9 cellular contexts compared by ENCODE assay signal in genomic region chr15:41559239-41559488, GRCh38. TPM values are rescaled to one million over a fixed set of nuclear protein-coding genes. Genes with fewer than 3 reads are reported as not detected.
DNase-seq lines count a peak whose midpoint lies in the region; ATAC-seq and TF ChIP-seq lines count a peak whose summit lies in the region.
"Had no signal": no experiment of that assay in that cellular context is flagged by ENCODE, and none has a peak within 500 bp of the region (broad histone marks: within the 10 kb centered on the region; RNA-seq: fewer than 3 reads in every experiment).

No MANE protein-coding gene starts in this region.

- CTCF ChIA-PET in SK-N-SH (lab: Yijun Ruan, JAX) = interaction anchor here (1.0 kb wide), 1 partner anchor 45 kb away, joined by 3 read pairs; no protein-coding TSS in a partner anchor

- DNase-seq in SK-N-SH (no peak), memory B cell (ENCODE audit: low spot score in 2 of 2) (no peak), tibial nerve (ENCODE audit: low spot score in 2 of 2) (no peak), DMS153 (lab: John Stamatoyannopoulos, UW) (no peak)
- DNase-seq in central memory CD8-positive, alpha-beta T cell (ENCODE audit: low spot score in 2 of 2) = no peak

- no peaks in the 10 kb centered on the region for H3K27me3 ChIP-seq in SK-N-SH (ENCODE audit: insufficient read depth)
- H3K27me3 ChIP-seq in tibial nerve = no peaks in the 10 kb centered on the region

- H3F3A ChIP-seq in SK-N-SH (replicated peaks; ENCODE audit: insufficient read depth) = peaks cover 23% of the 10 kb centered on the region

- H3K27me3 Mint-ChIP-seq in central memory CD8-positive, alpha-beta T cell = peaks cover 29% of the 10 kb centered on the region
- H3K27me3 Mint-ChIP-seq in memory B cell = peaks cover 21% of the 10 kb centered on the region

- H3K4me2 ChIP-seq in SK-N-SH = peak overlapping the region; percentile 97

- no peak for TF ChIP-seq RAD21 in SK-N-SH (IDR thresholded peaks at IDR 0.05; ENCODE audit: low read length)

- H3K9ac ChIP-seq in SK-N-SH = peak overlapping the region; percentile 63; the same call in 1 of the 2 replicates

- H3K4me3 ChIP-seq in SK-N-SH (ENCODE audit: low read depth in 2 of 2, low read length in 1 of 2) (peak overlapping the region; percentile 58 to 76), tibial nerve (peak overlapping the region; percentile 39 to 78 (median 54))

- H3K4me1 ChIP-seq in SK-N-SH (ENCODE audit: control insufficient read depth in 1 of 2, insufficient read depth in 2 of 2, low read depth in 1 of 2, low read length in 1 of 2) (peaks cover 4 to 25% of the 10 kb centered on the region in 2 experiments; a peak in 3 of 4 replicates), tibial nerve (peaks cover 0 to 56% (median 19%) of the 10 kb centered on the region in 4 donors)

- H4K20me1 ChIP-seq in SK-N-SH (ENCODE audit: insufficient read depth) = no peaks in the 10 kb centered on the region

- TF ChIP-seq EP300 in SK-N-SH (IDR thresholded peaks at IDR 0.05; ENCODE audit: borderline replicate concordance in 1 of 2, low read depth in 1 of 2, low read length in 1 of 2) (no peak), tibial nerve (IDR thresholded peaks at IDR 0.05) (no peak)

- TF ChIP-seq CTCF in SK-N-SH (IDR thresholded peaks at IDR 0.05) (no peak), tibial nerve (IDR thresholded peaks at IDR 0.05) (no peak)

- H2AFZ ChIP-seq in SK-N-SH (ENCODE audit: low read depth) = peak overlapping the region; percentile 89; the same call in 1 of the 2 replicates

- H3K9me3 ChIP-seq in SK-N-SH (no peaks in the 10 kb centered on the region), tibial nerve (no peaks in the 10 kb centered on the region)

- H3K36me3 ChIP-seq in SK-N-SH (replicated peaks in 1 of 2; ENCODE audit: control insufficient read depth in 1 of 2, insufficient read depth in 2 of 2, low read length in 1 of 2) (no peaks in the 10 kb centered on the region), tibial nerve (peaks cover 0 to 3% (median 0%) of the 10 kb centered on the region in 3 donors)

- no peaks in the 10 kb centered on the region for H3K9me2 ChIP-seq in SK-N-SH

- peaks cover 24% of the 10 kb centered on the region for H3K4me1 Mint-ChIP-seq in central memory CD8-positive, alpha-beta T cell
- H3K4me1 Mint-ChIP-seq in memory B cell = peaks cover 23% of the 10 kb centered on the region

- H3K79me2 ChIP-seq in SK-N-SH (ENCODE audit: insufficient read depth) = no peaks in the 10 kb centered on the region

- no peaks in the 10 kb centered on the region for H3K9me3 Mint-ChIP-seq in central memory CD8-positive, alpha-beta T cell
- H3K9me3 Mint-ChIP-seq in memory B cell = no peaks in the 10 kb centered on the region
- H3K9me3 Mint-ChIP-seq: activated naive CD4-positive, alpha-beta T cell treated with anti-CD3 and anti-CD28 coated beads for 36 hours had no signal

- H3K4me3 Mint-ChIP-seq in central memory CD8-positive, alpha-beta T cell = peak overlapping the region; percentile 85
- peak overlapping the region; percentile 15 for H3K4me3 Mint-ChIP-seq in memory B cell

- no peak; the same call in 2 of the 3 replicates for ATAC-seq in SK-N-SH treated with all-trans-retinoic acid at 6 μM for 48 hours
- no peak for ATAC-seq in central memory CD8-positive, alpha-beta T cell (replicated peaks; ENCODE audit: extremely low read depth, poor library complexity, severe bottlenecking)
- peak; percentile 47 for ATAC-seq in memory B cell (ENCODE audit: low read depth)
- ATAC-seq in GM18519 (IDR thresholded peaks at IDR 0.05; ENCODE audit: low FRiP score, unreplicated experiment) = no peak
- ATAC-seq in GM18505 (IDR thresholded peaks at IDR 0.05; ENCODE audit: unreplicated experiment) = no peak

- POLR2A ChIA-PET in SK-N-SH (lab: Yijun Ruan, JAX) = no interaction called here

- H3K27ac ChIP-seq in SK-N-SH (ENCODE audit: low read depth in 2 of 2, low read length in 1 of 2) = no peak overlapping the region
- H3K27ac ChIP-seq in tibial nerve = peak overlapping the region; percentile 43 to 88 (median 72)

- WGBS in SK-N-SH (ENCODE audit: low lambda C conversion rate) = no CpG with 5 or more reads among the region's 35 CpGs
- WGBS in tibial nerve, 2 donors = no CpG with 5 or more reads among the region's 35 CpGs

- TF ChIP-seq POLR2A in tibial nerve (IDR thresholded peaks at IDR 0.05) (no peak), GM18505 (IDR thresholded peaks at IDR 0.05; ENCODE audit: borderline replicate concordance, extremely low read depth, insufficient read depth, insufficient read length) (no peak)

- H3K36me3 Mint-ChIP-seq in central memory CD8-positive, alpha-beta T cell (ENCODE audit: insufficient read depth) = peaks cover 9% of the 10 kb centered on the region
- H3K36me3 Mint-ChIP-seq in memory B cell = peaks cover 2% of the 10 kb centered on the region

- H3K27ac Mint-ChIP-seq in central memory CD8-positive, alpha-beta T cell (ENCODE audit: low read depth) = no peak overlapping the region
- no peak overlapping the region for H3K27ac Mint-ChIP-seq in memory B cell
- H3K27ac Mint-ChIP-seq: activated naive CD4-positive, alpha-beta T cell treated with anti-CD3 and anti-CD28 coated beads for 36 hours had no signal

TF ChIP-seq in SK-N-SH, 30 proteins besides CTCF, POLR2A, EP300 and RAD21 (continues in another document):
- TF ChIP-seq MEF2A (IDR thresholded peaks at IDR 0.05; ENCODE audit: borderline replicate concordance, low read depth) = no peak
- TF ChIP-seq, protein P1, sequence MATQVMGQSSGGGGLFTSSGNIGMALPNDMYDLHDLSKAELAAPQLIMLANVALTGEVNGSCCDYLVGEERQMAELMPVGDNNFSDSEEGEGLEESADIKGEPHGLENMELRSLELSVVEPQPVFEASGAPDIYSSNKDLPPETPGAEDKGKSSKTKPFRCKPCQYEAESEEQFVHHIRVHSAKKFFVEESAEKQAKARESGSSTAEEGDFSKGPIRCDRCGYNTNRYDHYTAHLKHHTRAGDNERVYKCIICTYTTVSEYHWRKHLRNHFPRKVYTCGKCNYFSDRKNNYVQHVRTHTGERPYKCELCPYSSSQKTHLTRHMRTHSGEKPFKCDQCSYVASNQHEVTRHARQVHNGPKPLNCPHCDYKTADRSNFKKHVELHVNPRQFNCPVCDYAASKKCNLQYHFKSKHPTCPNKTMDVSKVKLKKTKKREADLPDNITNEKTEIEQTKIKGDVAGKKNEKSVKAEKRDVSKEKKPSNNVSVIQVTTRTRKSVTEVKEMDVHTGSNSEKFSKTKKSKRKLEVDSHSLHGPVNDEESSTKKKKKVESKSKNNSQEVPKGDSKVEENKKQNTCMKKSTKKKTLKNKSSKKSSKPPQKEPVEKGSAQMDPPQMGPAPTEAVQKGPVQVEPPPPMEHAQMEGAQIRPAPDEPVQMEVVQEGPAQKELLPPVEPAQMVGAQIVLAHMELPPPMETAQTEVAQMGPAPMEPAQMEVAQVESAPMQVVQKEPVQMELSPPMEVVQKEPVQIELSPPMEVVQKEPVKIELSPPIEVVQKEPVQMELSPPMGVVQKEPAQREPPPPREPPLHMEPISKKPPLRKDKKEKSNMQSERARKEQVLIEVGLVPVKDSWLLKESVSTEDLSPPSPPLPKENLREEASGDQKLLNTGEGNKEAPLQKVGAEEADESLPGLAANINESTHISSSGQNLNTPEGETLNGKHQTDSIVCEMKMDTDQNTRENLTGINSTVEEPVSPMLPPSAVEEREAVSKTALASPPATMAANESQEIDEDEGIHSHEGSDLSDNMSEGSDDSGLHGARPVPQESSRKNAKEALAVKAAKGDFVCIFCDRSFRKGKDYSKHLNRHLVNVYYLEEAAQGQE (IDR thresholded peaks at IDR 0.05; ENCODE audit: low read depth, low read length) = no peak
- TF ChIP-seq RXRA (IDR thresholded peaks at IDR 0.05; ENCODE audit: borderline replicate concordance, low read depth) = no peak
- no peak for TF ChIP-seq TCF12 (IDR thresholded peaks at IDR 0.05)

TF ChIP-seq in SK-N-SH treated with all-trans-retinoic acid at 6 μM for 48 hours, 23 proteins besides CTCF, POLR2A, EP300 and RAD21:
- TF ChIP-seq ZFP30 (CRISPR knock-in tag; IDR thresholded peaks at IDR 0.05) = no peak
- no peak for TF ChIP-seq GLIS3 (CRISPR knock-in tag; IDR thresholded peaks at IDR 0.05)
- TF ChIP-seq ZC3H10 (CRISPR knock-in tag; IDR thresholded peaks at IDR 0.05) = no peak
- TF ChIP-seq ISL1 (CRISPR knock-in tag; IDR thresholded peaks at IDR 0.05) = no peak
- no peak for TF ChIP-seq PATZ1 (CRISPR knock-in tag; IDR thresholded peaks at IDR 0.05; ENCODE audit: borderline replicate concordance)
- no peak for TF ChIP-seq CSDC2 (CRISPR knock-in tag; IDR thresholded peaks at IDR 0.05)

RNA-seq across cellular contexts. Expression of gene TYRO3, which starts 0.2 kb away (rescaled TPM):
- 8.7 and 10.3 TPM in 2 replicates for polyA plus RNA-seq in SK-N-SH (2012; rRNA removed)
- 4.9 and 8.9 TPM in 2 replicates for polyA plus RNA-seq in SK-N-SH (2012; cell fraction: cytosol; rRNA removed)
- polyA plus RNA-seq in SK-N-SH (2012; cell fraction: nucleus; rRNA removed) = 9.2 and 10.5 TPM in 2 replicates
- total RNA-seq in tibial nerve = 10 to 100 TPM; 21.0 to 28.5 (median 23.9) TPM

RNA-seq across cellular contexts. Expression of gene RPAP1, which starts 15.1 kb away (rescaled TPM):
- polyA plus RNA-seq in SK-N-SH (2012; rRNA removed) = 18.0 and 20.2 TPM in 2 replicates
- 8.4 and 10.4 TPM in 2 replicates for polyA plus RNA-seq in SK-N-SH (2012; cell fraction: cytosol; rRNA removed)
- 54.9 and 55.9 TPM in 2 replicates for polyA plus RNA-seq in SK-N-SH (2012; cell fraction: nucleus; rRNA removed)
- total RNA-seq in tibial nerve = 10 to 100 TPM; 16.4 to 47.7 (median 31.8) TPM

RNA-seq across cellular contexts. Expression of gene LTK, which starts 45.5 kb away (rescaled TPM):
- polyA plus RNA-seq in SK-N-SH (2012; rRNA removed) = 0.06 and 0.07 TPM in 2 replicates
- 0.01 and 0.07 TPM in 2 replicates for polyA plus RNA-seq in SK-N-SH (2012; cell fraction: cytosol; rRNA removed)
- 0.87 and 1.6 TPM in 2 replicates for polyA plus RNA-seq in SK-N-SH (2012; cell fraction: nucleus; rRNA removed)
- total RNA-seq in tibial nerve = under 1 TPM in 2 of 4 donors, not detected in 2; 0.39 to 0.90 TPM
- total RNA-seq: activated naive CD4-positive, alpha-beta T cell treated with anti-CD3 and anti-CD28 coated beads for 36 hours had no signal

Comparison
In these comparisons a context has a peak if more than half of its experiments do, and no peak if none do; other contexts are left out.
1. H3K27ac ChIP-seq: peak in tibial nerve (4 of 4); none in SK-N-SH (0 of 2).